Comparison of ENCODE assay signal across 32 cellular contexts in genomic region chr16:86730086-86730485, GRCh38.
"Had no signal": no experiment of that assay in that cellular context is flagged by ENCODE, and none has a peak within 500 bp of the region (broad histone marks: within the 10 kb centered on the region; RNA-seq: fewer than 3 reads in every experiment).

No MANE protein-coding gene starts in this region.

- H3K27ac Mint-ChIP-seq: naive B cell; naive thymus-derived CD8-positive, alpha-beta T cell; natural killer cell treated with Interleukin-12 subunit alpha and Interleukin-12 subunit beta and Interleukin-15 and Interleukin-18, amount 100 ng/mL, for 72 hours; nephron progenitor cell; progenitor cell of endocrine pancreas; stimulated activated memory B cell treated with anti-CD40 and anti-IgM and Interleukin-4, amounts not matched to agents 10 μg/mL and 1 μg/mL and 100 μg/mL, for 72 hours; type B pancreatic cell had no signal

- H3K9me3 ChIP-seq: neutrophil, pancreas, psoas muscle, right lobe of liver, spleen, suprapubic skin, testis, tibial artery, transverse colon, upper lobe of right lung, uterus had no signal

- H3K4me3 ChIP-seq: pancreas, psoas muscle, right lobe of liver, skin epidermis, smooth muscle cell, spleen, suprapubic skin, testis, tibial artery, transverse colon, upper lobe of right lung, uterus had no signal

- H3K4me1 Mint-ChIP-seq: naive B cell; naive thymus-derived CD8-positive, alpha-beta T cell; stimulated activated memory B cell treated with anti-CD40 and anti-IgM and Interleukin-4, amounts not matched to agents 10 μg/mL and 1 μg/mL and 100 μg/mL, for 72 hours; stimulated activated naive CD8-positive, alpha-beta T cell treated with anti-CD3 and anti-CD28 coated beads, Interleukin-15, amount 100 ng/mL, for 72 hours had no signal

- H3K4me2 ChIP-seq: smooth muscle cell had no signal

- H3K27me3 ChIP-seq: right lobe of liver, testis, tibial artery had no signal

- H3K36me3 ChIP-seq: neutrophil, pancreas, right lobe of liver, spleen, suprapubic skin, transverse colon, upper lobe of right lung, uterus had no signal

- H3K9me3 Mint-ChIP-seq: natural killer cell treated with Interleukin-12 subunit alpha and Interleukin-12 subunit beta and Interleukin-15 and Interleukin-18, amount 100 ng/mL, for 72 hours; neural crest cell; stimulated activated memory B cell treated with anti-CD40 and anti-IgM and Interleukin-4, amounts not matched to agents 10 μg/mL and 1 μg/mL and 100 μg/mL, for 72 hours; stimulated activated naive CD8-positive, alpha-beta T cell treated with anti-CD3 and anti-CD28 coated beads, Interleukin-15, amount 100 ng/mL, for 72 hours; type B pancreatic cell had no signal

- H3K27ac ChIP-seq: neutrophil, pancreas, psoas muscle, right lobe of liver, skin epidermis, spleen, suprapubic skin, testis, tibial artery, transverse colon, upper lobe of right lung, uterus had no signal

- H3K4me1 ChIP-seq: pancreas, psoas muscle, right lobe of liver, testis, tibial artery, transverse colon, upper lobe of right lung, uterus had no signal

- DNase-seq: naive B cell; nephron progenitor cell; nucleus accumbens; pancreas; right cardiac atrium; right lobe of liver; stimulated activated CD4-positive, alpha-beta T cell treated with anti-CD3 and anti-CD28 coated beads, Interleukin-12 subunit alpha, Interleukin-12 subunit beta, amount 100 ng/mL, for 4 hours; stimulated activated CD4-positive, alpha-beta T cell treated with anti-CD3 and anti-CD28 coated beads, Interleukin-1b, Interleukin-23, amount 100 ng/mL, for 48 hours; stimulated activated CD4-positive, alpha-beta T cell treated with anti-CD3 and anti-CD28 coated beads, Interleukin-4, amount 100 ng/mL, for 1 hour; stimulated activated CD4-positive, alpha-beta T cell treated with anti-CD3 and anti-CD28 coated beads, Interleukin-4, amount 100 ng/mL, for 4 hours; stimulated activated CD8-positive, alpha-beta memory T cell treated with anti-CD3 and anti-CD28 coated beads, Interleukin-4, amount 100 ng/mL, for 48 hours; stimulated activated naive CD4-positive, alpha-beta T cell; stimulated activated naive CD8-positive, alpha-beta T cell treated with anti-CD3 and anti-CD28 coated beads, Interleukin-15, amount 100 ng/mL, for 72 hours; stimulated activated naive CD8-positive, alpha-beta T cell treated with anti-CD3 and anti-CD28 coated beads, Interleukin-15, Interleukin-2, amounts not matched to agents 100 U/mL and 50 U/mL, for 24 hours; substantia nigra; testis; tibial artery; transverse colon; upper lobe of right lung; uterus had no signal

- H3K36me3 Mint-ChIP-seq: naive B cell; naive thymus-derived CD8-positive, alpha-beta T cell; natural killer cell treated with Interleukin-12 subunit alpha and Interleukin-12 subunit beta and Interleukin-15 and Interleukin-18, amount 100 ng/mL, for 72 hours; stimulated activated memory B cell treated with anti-CD40 and anti-IgM and Interleukin-4, amounts not matched to agents 10 μg/mL and 1 μg/mL and 100 μg/mL, for 72 hours; type B pancreatic cell had no signal

- H3K4me3 Mint-ChIP-seq: naive B cell; naive thymus-derived CD8-positive, alpha-beta T cell; natural killer cell treated with Interleukin-12 subunit alpha and Interleukin-12 subunit beta and Interleukin-15 and Interleukin-18, amount 100 ng/mL, for 72 hours; nephron progenitor cell; neural crest cell; stimulated activated memory B cell treated with anti-CD40 and anti-IgM and Interleukin-4, amounts not matched to agents 10 μg/mL and 1 μg/mL and 100 μg/mL, for 72 hours; stimulated activated naive CD8-positive, alpha-beta T cell treated with anti-CD3 and anti-CD28 coated beads, Interleukin-15, amount 100 ng/mL, for 72 hours had no signal
